Comparison of ENCODE assay signal across 8 cellular contexts in genomic region chr16:23182206-23182674, GRCh38. TPM values are rescaled to one million over a fixed set of nuclear protein-coding genes. Genes with fewer than 3 reads are reported as not detected.
DNase-seq lines count a peak whose midpoint lies in the region; ATAC-seq lines count a peak whose summit lies in the region.

No MANE protein-coding gene starts in this region.

- POLR2A ChIA-PET in activated CD4-positive, alpha-beta T cell treated with anti-CD3 and anti-CD28 coated beads for 36 hours (lab: Charles Lee) = no interaction called here

- H3K36me3 Mint-ChIP-seq in activated CD4-positive, alpha-beta T cell treated with anti-CD3 and anti-CD28 coated beads for 36 hours (ENCODE audit: low read depth) = no peaks in the 10 kb centered on the region

- peaks cover 8% of the 10 kb centered on the region for H3K4me1 Mint-ChIP-seq in activated CD4-positive, alpha-beta T cell treated with anti-CD3 and anti-CD28 coated beads for 36 hours

- H3K9me3 Mint-ChIP-seq in activated CD4-positive, alpha-beta T cell treated with anti-CD3 and anti-CD28 coated beads for 36 hours (ENCODE audit: low read depth) = no peaks in the 10 kb centered on the region

- CTCF ChIA-PET in activated CD4-positive, alpha-beta T cell treated with anti-CD3 and anti-CD28 coated beads for 36 hours (lab: Charles Lee) = interaction anchor here (0.6 to 4.9 kb wide), 5 partner anchors 10 to 253 kb away, joined by 3 to 64 read pairs (median 3); no protein-coding TSS in a partner anchor

- peak overlapping the region; percentile 45 for H3K4me3 Mint-ChIP-seq in activated CD4-positive, alpha-beta T cell treated with anti-CD3 and anti-CD28 coated beads for 36 hours

- ATAC-seq in HG03045 (IDR thresholded peaks at IDR 0.05; ENCODE audit: unreplicated experiment) = peak; percentile 80
- peak; percentile 99 for ATAC-seq in activated CD4-positive, alpha-beta T cell treated with anti-CD3 and anti-CD28 coated beads for 36 hours

- no peak overlapping the region for H3K27ac Mint-ChIP-seq in activated CD4-positive, alpha-beta T cell treated with anti-CD3 and anti-CD28 coated beads for 36 hours

- DNase-seq in NOMO-1 (lab: John Stamatoyannopoulos, UW; ENCODE audit: unreplicated experiment in 2 of 2) (peak; percentile 27 to 41), NOMO-1 treated with dmso at 0.1 percent for 144 hours (lab: John Stamatoyannopoulos, UW; ENCODE audit: unreplicated experiment) (no peak), NCI-H2171 (lab: John Stamatoyannopoulos, UW) (peak; percentile 90), cerebellum (ENCODE audit: low spot score) (peak; percentile 89), kidney tubule cell (ENCODE audit: low spot score) (peak; percentile 86)
- peak; percentile 90 for DNase-seq in activated CD4-positive, alpha-beta T cell treated with anti-CD3 and anti-CD28 coated beads for 36 hours
- peak; percentile 69 to 78 for DNase-seq in stimulated activated CD4-positive, alpha-beta T cell treated with anti-CD3 and anti-CD28 coated beads, Interleukin-2, amount 100 ng/mL, for 48 hours

- intact Hi-C loops in activated CD4-positive, alpha-beta T cell treated with anti-CD3 and anti-CD28 coated beads for 36 hours (cut with DNase I, micrococcal nuclease) = loop anchor here (1.0 kb wide), 3 partner anchors 33 to 414 kb away; partner anchors contain the start of genes NDUFAB1 (in 1 of the 2) and USP31 (in 1 of the 2)

- H3K27me3 Mint-ChIP-seq in activated CD4-positive, alpha-beta T cell treated with anti-CD3 and anti-CD28 coated beads for 36 hours = peaks cover 50% of the 10 kb centered on the region

RNA-seq across cellular contexts. Expression of gene SCNN1G, which starts 0.3 kb away (rescaled TPM):
- not detected for total RNA-seq in activated CD4-positive, alpha-beta T cell treated with anti-CD3 and anti-CD28 coated beads for 36 hours
- 0.27 TPM for total RNA-seq in cerebellum

RNA-seq across cellular contexts. Expression of gene USP31, which starts 33.0 kb away (rescaled TPM):
- 1 to 10 TPM; 5.3 to 5.9 TPM for total RNA-seq in activated CD4-positive, alpha-beta T cell treated with anti-CD3 and anti-CD28 coated beads for 36 hours
- total RNA-seq in cerebellum = 25.4 TPM
